In genomic region chr5:94705427-94705826, GRCh38 we compare ENCODE assay signal across 23 cellular contexts.
DNase-seq lines count a peak whose midpoint lies in the region; ATAC-seq and TF ChIP-seq lines count a peak whose summit lies in the region.
"Had no signal": no experiment of that assay in that cellular context is flagged by ENCODE, and none has a peak within 500 bp of the region (broad histone marks: within the 10 kb centered on the region; RNA-seq: fewer than 3 reads in every experiment).

No MANE protein-coding gene starts in this region.

- in situ Hi-C loops in GM13977 (cut with MboI; ENCODE audit: low pct_unique_long_range_greater_than_20kb, low sequenced_read_pairs, unreplicated experiment), result no loop called here

- H3K4me2 ChIP-seq in KMS-11, result peak overlapping the region; percentile 65
- H3K4me2 ChIP-seq in smooth muscle cell, result no peak overlapping the region

- no peaks in the 10 kb centered on the region for H3F3A ChIP-seq in smooth muscle cell (ENCODE audit: low read depth)

- TF ChIP-seq CTCF in KMS-11 (conservative IDR thresholded peaks at IDR 0.05; ENCODE audit: low read depth, low read length) (no peak), smooth muscle cell (IDR thresholded peaks at IDR 0.05; ENCODE audit: borderline replicate concordance, insufficient read depth, poor library complexity, severe bottlenecking) (no peak), BE2C (IDR thresholded peaks at IDR 0.05; ENCODE audit: low read depth, low read length) (no peak), GM13977 (IDR thresholded peaks at IDR 0.05; ENCODE audit: extremely low read depth, insufficient read depth, missing control alignments) (no peak)

- peaks cover 75% of the 10 kb centered on the region for H3K4me1 ChIP-seq in KMS-11 (ENCODE audit: low read depth, poor library complexity, severe bottlenecking)
- no peaks in the 10 kb centered on the region for H3K4me1 ChIP-seq in smooth muscle cell (ENCODE audit: low read depth)
- H3K4me1 ChIP-seq in BE2C, result no peaks in the 10 kb centered on the region
- H3K4me1 ChIP-seq: colonic mucosa, heart right ventricle, stomach, transverse colon had no signal

- H2AFZ ChIP-seq in KMS-11 (ENCODE audit: low read depth) (no peak overlapping the region), smooth muscle cell (ENCODE audit: low read depth) (no peak overlapping the region)
- H2AFZ ChIP-seq: GM23248 had no signal

- H3K27ac ChIP-seq in KMS-11 (peak overlapping the region; percentile 45; the same call in 1 of the 2 replicates), smooth muscle cell (ENCODE audit: low read depth) (no peak overlapping the region)
- H3K27ac ChIP-seq: brain microvascular endothelial cell, colonic mucosa, GM23248, heart right ventricle, stomach, transverse colon, WERI-Rb-1 had no signal

- H4K20me1 ChIP-seq in KMS-11 (ENCODE audit: insufficient read depth) (no peaks in the 10 kb centered on the region), smooth muscle cell (ENCODE audit: low read depth) (no peaks in the 10 kb centered on the region)

- H3K79me2 ChIP-seq in KMS-11 (ENCODE audit: insufficient read depth, low read depth) (no peaks in the 10 kb centered on the region), smooth muscle cell (ENCODE audit: low read depth) (no peaks in the 10 kb centered on the region)

- H3K4me3 ChIP-seq in KMS-11 (IDR thresholded peaks at IDR 0.05; ENCODE audit: insufficient read depth, low read depth, low read length), result no peak overlapping the region
- no peak overlapping the region for H3K4me3 ChIP-seq in smooth muscle cell
- H3K4me3 ChIP-seq in BE2C (ENCODE audit: low read depth, low read length), result no peak overlapping the region
- H3K4me3 ChIP-seq: colonic mucosa, GM23248, heart right ventricle, stomach, transverse colon had no signal

- 97% methylated on average over 1 of the region's 1 CpG for WGBS in smooth muscle cell (ENCODE audit: low lambda C conversion rate)

- no peaks in the 10 kb centered on the region for H3K27me3 ChIP-seq in KMS-11 (ENCODE audit: insufficient read depth, low read depth)
- H3K27me3 ChIP-seq in smooth muscle cell (ENCODE audit: low read depth), result no peaks in the 10 kb centered on the region
- H3K27me3 ChIP-seq in BE2C, result no peaks in the 10 kb centered on the region
- H3K27me3 ChIP-seq: brain microvascular endothelial cell, colonic mucosa, heart right ventricle, stomach, transverse colon had no signal

- peak; percentile 85 for ATAC-seq in SK-N-SH treated with all-trans-retinoic acid at 6 μM for 48 hours
- ATAC-seq: activated naive CD8-positive, alpha-beta T cell treated with anti-CD3 and anti-CD28 coated beads, Interleukin-2, amount 50 U/mL, for 24 hours; heart right ventricle had no signal

- H3K36me3 ChIP-seq in KMS-11 (ENCODE audit: insufficient read depth), result no peaks in the 10 kb centered on the region
- H3K36me3 ChIP-seq in smooth muscle cell (ENCODE audit: low read depth), result no peaks in the 10 kb centered on the region
- no peaks in the 10 kb centered on the region; the same call in 1 of the 2 replicates for H3K36me3 ChIP-seq in BE2C
- H3K36me3 ChIP-seq: brain microvascular endothelial cell, colonic mucosa, WERI-Rb-1 had no signal

- DNase-seq in DMS53 (lab: John Stamatoyannopoulos, UW) (peak; percentile 78), iris pigment epithelial cell (ENCODE audit: low read depth) (peak; percentile 32), smooth muscle cell (lab: John Stamatoyannopoulos, UW; ENCODE audit: unreplicated experiment) (no peak), DMS153 (lab: John Stamatoyannopoulos, UW) (no peak), BE2C (no peak), GM13977 (ENCODE audit: low spot score) (no peak)
- DNase-seq: activated CD8-positive, alpha-beta memory T cell treated with anti-CD3 and anti-CD28 coated beads, Interleukin-2, amount 50 U/mL, for 48 hours; activated effector memory CD4-positive, alpha-beta T cell treated with Interleukin-2 at 50 U/mL for 16 hours; activated naive CD8-positive, alpha-beta T cell treated with anti-CD3 and anti-CD28 coated beads, Interleukin-2, amount 50 U/mL, for 24 hours; brain microvascular endothelial cell; CD8-positive, alpha-beta memory T cell; colonic mucosa; EL; endodermal cell; GM23248; heart right ventricle; NCI-H2029; SIG-M5; stomach; transverse colon; WERI-Rb-1 had no signal

- H3K9me3 ChIP-seq in smooth muscle cell (replicated peaks; ENCODE audit: low read depth) (no peaks in the 10 kb centered on the region), BE2C (no peaks in the 10 kb centered on the region)
- H3K9me3 ChIP-seq: colonic mucosa, heart right ventricle, stomach, transverse colon had no signal

- H3K9ac ChIP-seq in KMS-11, result no peak overlapping the region
- no peak overlapping the region for H3K9ac ChIP-seq in smooth muscle cell (ENCODE audit: low read depth)
- H3K9ac ChIP-seq: GM23248 had no signal

TF ChIP-seq in SK-N-SH treated with all-trans-retinoic acid at 6 μM for 48 hours, 23 proteins besides CTCF, POLR2A, EP300 and RAD21:
- TF ChIP-seq ZFP30 (CRISPR knock-in tag; IDR thresholded peaks at IDR 0.05) (no peak), ZNF70 (CRISPR knock-in tag; IDR thresholded peaks at IDR 0.05) (no peak), CSDC2 (CRISPR knock-in tag; IDR thresholded peaks at IDR 0.05) (no peak), SNAI2 (CRISPR knock-in tag; IDR thresholded peaks at IDR 0.05) (no peak), TCF4 (CRISPR knock-in tag; IDR thresholded peaks at IDR 0.05; ENCODE audit: borderline replicate concordance) (no peak), ZFP3 (CRISPR knock-in tag; IDR thresholded peaks at IDR 0.05) (no peak), TOX (CRISPR knock-in tag; IDR thresholded peaks at IDR 0.05; ENCODE audit: borderline replicate concordance) (no peak), GLIS3 (CRISPR knock-in tag; IDR thresholded peaks at IDR 0.05) (no peak)
- TF ChIP-seq, protein P1, sequence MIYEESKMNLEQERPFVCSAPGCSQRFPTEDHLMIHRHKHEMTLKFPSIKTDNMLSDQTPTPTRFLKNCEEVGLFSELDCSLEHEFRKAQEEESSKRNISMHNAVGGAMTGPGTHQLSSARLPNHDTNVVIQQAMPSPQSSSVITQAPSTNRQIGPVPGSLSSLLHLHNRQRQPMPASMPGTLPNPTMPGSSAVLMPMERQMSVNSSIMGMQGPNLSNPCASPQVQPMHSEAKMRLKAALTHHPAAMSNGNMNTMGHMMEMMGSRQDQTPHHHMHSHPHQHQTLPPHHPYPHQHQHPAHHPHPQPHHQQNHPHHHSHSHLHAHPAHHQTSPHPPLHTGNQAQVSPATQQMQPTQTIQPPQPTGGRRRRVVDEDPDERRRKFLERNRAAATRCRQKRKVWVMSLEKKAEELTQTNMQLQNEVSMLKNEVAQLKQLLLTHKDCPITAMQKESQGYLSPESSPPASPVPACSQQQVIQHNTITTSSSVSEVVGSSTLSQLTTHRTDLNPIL (CRISPR knock-in tag; IDR thresholded peaks at IDR 0.05; ENCODE audit: low read depth), result no peak
TF ChIP-seq in SK-N-SH treated with all-trans-retinoic acid at 6 μM for 48 hours: peak in this region for 0.

Comparison
In these comparisons a context has a peak if more than half of its experiments do, and no peak if none do; other contexts are left out.
1. DNase-seq: peak in DMS53 (single experiment) and iris pigment epithelial cell (single experiment); none in smooth muscle cell (single experiment), DMS153 (single experiment), BE2C (single experiment) and GM13977 (single experiment).